ENCODE assay signal across 8 cellular contexts in the genomic region with DNA sequence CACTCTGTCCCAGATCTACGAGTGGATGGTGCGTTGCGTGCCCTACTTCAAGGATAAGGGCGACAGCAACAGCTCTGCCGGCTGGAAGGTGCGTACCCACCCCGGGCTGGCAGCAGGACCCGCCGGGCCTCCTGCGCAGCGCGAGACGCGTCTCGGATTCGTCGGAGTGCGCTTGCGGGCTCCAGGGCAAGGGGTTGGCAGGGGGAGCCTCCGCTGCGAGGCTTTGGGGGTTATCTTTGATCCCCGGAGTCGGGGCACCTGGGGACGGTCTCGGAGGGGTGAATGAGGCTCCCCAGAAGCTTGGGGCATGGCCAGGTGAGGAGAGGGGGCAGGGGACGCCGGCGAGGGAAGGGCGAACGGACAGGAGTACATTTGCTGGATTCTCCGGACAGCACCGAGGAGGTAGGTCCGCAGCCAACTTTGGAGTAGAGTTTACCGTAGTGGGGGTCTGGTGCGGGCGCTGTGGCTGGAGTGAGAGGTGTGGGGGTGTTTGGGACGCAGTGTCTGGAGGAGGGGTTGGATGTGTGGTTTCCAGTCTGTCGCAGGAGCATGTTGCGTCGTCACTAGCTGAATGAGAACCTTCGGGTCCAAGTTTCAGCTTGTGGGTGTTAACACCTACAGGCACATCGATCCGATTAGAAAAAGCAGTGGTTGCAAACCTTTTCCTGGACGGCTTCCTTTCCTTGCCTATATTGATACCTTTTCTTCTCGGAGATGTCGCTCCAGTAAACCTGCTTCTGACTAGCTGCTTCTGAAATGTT. TPM values are rescaled to one million over a fixed set of nuclear protein-coding genes. Genes with fewer than 3 reads are reported as not detected.
A peak's percentile ranks its signal among the peaks of the same experiment; 100 is the strongest.
DNase-seq lines count a peak whose midpoint lies in the region; ATAC-seq and TF ChIP-seq lines count a peak whose summit lies in the region.

No MANE protein-coding gene starts in this region.

- H3K9me3 ChIP-seq in CD4-positive, alpha-beta T cell (ENCODE audit: control insufficient read depth, low read length) = no peaks in the 10 kb centered on the region
- H3K9me3 ChIP-seq in MG63 (no peaks in the 10 kb centered on the region), breast epithelium (no peaks in the 10 kb centered on the region)

- H3K36me3 ChIP-seq in MG63 (peaks cover 24% of the 10 kb centered on the region), breast epithelium (no peaks in the 10 kb centered on the region)

- H3K4me3 ChIP-seq in MG63 (peak overlapping the region; percentile 93), breast epithelium (peak overlapping the region; percentile 86 to 92 (median 92))

- no peak overlapping the region for H3K27ac ChIP-seq in CD4-positive, alpha-beta T cell (ENCODE audit: low read depth, low read length)
- H3K27ac ChIP-seq in breast epithelium = peak overlapping the region; percentile 97 to 100
- peak overlapping the region; percentile 58 for H3K27ac ChIP-seq in temporal lobe (ENCODE audit: low read depth, low read length)

- peak; percentile 24 for TF ChIP-seq POLR2A in breast epithelium (IDR thresholded peaks at IDR 0.05)

- H3K9me3 Mint-ChIP-seq in CD4-positive, alpha-beta T cell = no peaks in the 10 kb centered on the region

- intact Hi-C loops in CD4-positive, alpha-beta T cell (cut with DNase I, micrococcal nuclease) = loop anchor here in 1 of 2 experiments (5.0 kb wide), 1 partner anchor 115 kb away; no protein-coding TSS in a partner anchor
- intact Hi-C loops in breast epithelium (cut with DNase I; ENCODE audit: low total_unique reads) = no loop called here

- no peak for ATAC-seq in CD4-positive, alpha-beta T cell (ENCODE audit: poor library complexity)
- ATAC-seq in left lobe of liver (no peak), HG03354 (IDR thresholded peaks at IDR 0.05; ENCODE audit: poor library complexity, severe bottlenecking, unreplicated experiment) (no peak), GM21528 (IDR thresholded peaks at IDR 0.05; ENCODE audit: low FRiP score, unreplicated experiment) (no peak)

- peak in 1 of 10 experiments; percentile 4 for DNase-seq in CD4-positive, alpha-beta T cell
- DNase-seq in MG63 = peak; percentile 34
- DNase-seq in breast epithelium (ENCODE audit: low spot score in 2 of 2) = no peak
- DNase-seq in left lobe of liver (ENCODE audit: low spot score) = peak; percentile 62
- no peak for DNase-seq in NCI-H1436 treated with DMSO at 0.1 percent for 48 hours (lab: John Stamatoyannopoulos, UW)

- peaks cover 28% of the 10 kb centered on the region for H3K36me3 Mint-ChIP-seq in CD4-positive, alpha-beta T cell (ENCODE audit: low read depth)

- CTCF ChIA-PET in CD4-positive, alpha-beta T cell (lab: Charles Lee) = no interaction called here

- POLR2A ChIA-PET in CD4-positive, alpha-beta T cell (lab: Charles Lee) = interaction anchor here (0.9 to 5.5 kb wide), 2 partner anchors 25 to 533 kb away, joined by 3 to 102 read pairs; a partner anchor contains a TSS

- no peak for TF ChIP-seq CTCF in CD4-positive, alpha-beta T cell (IDR thresholded peaks at IDR 0.05)
- TF ChIP-seq CTCF in breast epithelium (IDR thresholded peaks at IDR 0.05) = no peak

- H3K4me1 ChIP-seq in breast epithelium = peaks cover 0 to 20% of the 10 kb centered on the region in 2 donors

- peak overlapping the region; percentile 87 for H3K4me3 Mint-ChIP-seq in CD4-positive, alpha-beta T cell

- no peaks in the 10 kb centered on the region for H3K27me3 ChIP-seq in CD4-positive, alpha-beta T cell (ENCODE audit: control insufficient read depth, insufficient read depth, low read length)
- H3K27me3 ChIP-seq in MG63 (no peaks in the 10 kb centered on the region), breast epithelium (no peaks in the 10 kb centered on the region)

- no peaks in the 10 kb centered on the region for H3K27me3 Mint-ChIP-seq in CD4-positive, alpha-beta T cell

- H3K27ac Mint-ChIP-seq in CD4-positive, alpha-beta T cell = peak overlapping the region; percentile 67

- H3K4me1 Mint-ChIP-seq in CD4-positive, alpha-beta T cell (ENCODE audit: low read depth) = peaks cover 52% of the 10 kb centered on the region

RNA-seq across cellular contexts. Expression of a gene that starts 1.2 kb away (rescaled TPM):
- 10 to 100 TPM; 24.3 to 25.3 TPM for total RNA-seq in CD4-positive, alpha-beta T cell
- total RNA-seq in MG63 (2014; rRNA removed; shearing (Covaris generic); ENCODE audit: low replicate concordance) = 14.9 TPM in 2 replicates
- total RNA-seq in breast epithelium = 100 to 1,000 TPM; 107 to 181 (median 155) TPM
- 22.6 TPM for total RNA-seq in left lobe of liver
- 42.8 TPM for total RNA-seq in temporal lobe

Comparison
In these comparisons a context has a peak if more than half of its experiments do, and no peak if none do; other contexts are left out.
1. DNase-seq: peak in MG63 (single experiment) and left lobe of liver (single experiment); none in breast epithelium (0 of 2) and NCI-H1436 treated with DMSO at 0.1 percent for 48 hours (single experiment).